8 cellular contexts compared by ENCODE assay signal in genomic region chr1:167629681-167630567, GRCh38. TPM values are rescaled to one million over a fixed set of nuclear protein-coding genes. Genes with fewer than 3 reads are reported as not detected.
A peak's percentile ranks its signal among the peaks of the same experiment; 100 is the strongest.
DNase-seq lines count a peak whose midpoint lies in the region; ATAC-seq, FAIRE-seq and TF ChIP-seq lines count a peak whose summit lies in the region.

Gene RCSD1, plus strand, starts transcription at chr1:167630232. Its CDS starts 192 bp downstream, at chr1:167630424.

- no peak within 1 kb of the TSS for H3K27ac Mint-ChIP-seq in progenitor cell of endocrine pancreas

- H3K36me3 Mint-ChIP-seq in progenitor cell of endocrine pancreas (ENCODE audit: insufficient read depth): no peaks in the 10 kb centered on the region

- DNase-seq in NOMO-1 treated with dmso at 0.1 percent for 144 hours (lab: John Stamatoyannopoulos, UW; ENCODE audit: unreplicated experiment) (peak; percentile 44), activated gamma-delta T cell (lab: John Stamatoyannopoulos, UW) (peak; percentile 46), Right ventricle myocardium superior (peak; percentile 66), progenitor cell of endocrine pancreas (ENCODE audit: low spot score, unreplicated experiment) (peak; percentile 28), epidermal melanocyte (ENCODE audit: insufficient read length, low spot score) (no peak), HTR-8/SVneo (ENCODE audit: insufficient read length, low spot score) (no peak)

- peak within 1 kb of the TSS; percentile 64 for H3K4me3 Mint-ChIP-seq in progenitor cell of endocrine pancreas (ENCODE audit: low read depth)

- TF ChIP-seq CTCF in progenitor cell of endocrine pancreas (IDR thresholded peaks at IDR 0.05; ENCODE audit: unreplicated experiment): no peak

- peaks cover 6% of the 10 kb centered on the region for H3K4me1 Mint-ChIP-seq in progenitor cell of endocrine pancreas (ENCODE audit: low read depth)

- FAIRE-seq in HTR-8/SVneo (lab: Jason Lieb, UNC): no peak

- intact Hi-C loops in Right ventricle myocardium superior (cut with DNase I): loop anchor here (2.0 kb wide), 1 partner anchor 55 kb away; no protein-coding TSS in a partner anchor

- peaks cover 70% of the 10 kb centered on the region for H3K27me3 Mint-ChIP-seq in progenitor cell of endocrine pancreas

- H3K9me3 Mint-ChIP-seq in progenitor cell of endocrine pancreas (ENCODE audit: low read depth): peaks cover 4% of the 10 kb centered on the region

- ATAC-seq in GM19463 (IDR thresholded peaks at IDR 0.05; ENCODE audit: unreplicated experiment) (peak; percentile 27), Right ventricle myocardium superior (ENCODE audit: poor library complexity) (peak; percentile 84), GM18870 (IDR thresholded peaks at IDR 0.05; ENCODE audit: unreplicated experiment) (no peak)

RNA-seq across cellular contexts. Expression of gene RCSD1, which starts in this region (rescaled TPM):
- total RNA-seq in Right ventricle myocardium superior (42.9 TPM), progenitor cell of endocrine pancreas (0.22 and 0.38 TPM in 2 replicates)

Comparison
In these comparisons a context has a peak if more than half of its experiments do, and no peak if none do; other contexts are left out.
1. RNA of gene RCSD1 (total RNA-seq): 42.9 TPM in Right ventricle myocardium superior (single experiment); 0.22 to 0.38 TPM in progenitor cell of endocrine pancreas; every median in the first group is over 10 times any median in the second.
2. Peak in DNase-seq in progenitor cell of endocrine pancreas; RNA of the gene not detected or under 1 TPM.
3. DNase-seq: peak in NOMO-1 treated with dmso at 0.1 percent for 144 hours (single experiment), activated gamma-delta T cell (single experiment) and Right ventricle myocardium superior (single experiment); none in epidermal melanocyte (single experiment) and HTR-8/SVneo (single experiment).